ENCODE assay signal across 1 cellular context in genomic region chr10:101766306-101766705, GRCh38.
TF ChIP-seq lines count a peak whose summit lies in the region.

No MANE protein-coding gene starts in this region.

TF ChIP-seq in SK-N-SH, 30 proteins besides CTCF, POLR2A, EP300 and RAD21 (continued from another document):
- TF ChIP-seq MAX (IDR thresholded peaks at IDR 0.05; ENCODE audit: low read depth), result no peak
- no peak for TF ChIP-seq GATA2 (CRISPR knock-in tag; IDR thresholded peaks at IDR 0.05)
- TF ChIP-seq MEF2A (IDR thresholded peaks at IDR 0.05; ENCODE audit: borderline replicate concordance, low read depth), result no peak
- no peak for TF ChIP-seq FOSL2 (IDR thresholded peaks at IDR 0.05; ENCODE audit: borderline replicate concordance, low read depth)
- no peak for TF ChIP-seq FOXJ3 (CRISPR knock-in tag; IDR thresholded peaks at IDR 0.05)
- TF ChIP-seq RFX5 (IDR thresholded peaks at IDR 0.05; ENCODE audit: low read length), result no peak
- TF ChIP-seq POLR2AphosphoS5 (IDR thresholded peaks at IDR 0.05; ENCODE audit: low read depth, low read length), result no peak
- TF ChIP-seq RCOR1 (IDR thresholded peaks at IDR 0.05; ENCODE audit: low read length), result no peak
- no peak for TF ChIP-seq YY1 (IDR thresholded peaks at IDR 0.05; ENCODE audit: low read depth)
- no peak for TF ChIP-seq CHD2 (IDR thresholded peaks at IDR 0.05; ENCODE audit: low read length, partially characterized antibody)
TF ChIP-seq in SK-N-SH: peak in this region for 0.
